8 cellular contexts compared by ENCODE assay signal in the genomic region with DNA sequence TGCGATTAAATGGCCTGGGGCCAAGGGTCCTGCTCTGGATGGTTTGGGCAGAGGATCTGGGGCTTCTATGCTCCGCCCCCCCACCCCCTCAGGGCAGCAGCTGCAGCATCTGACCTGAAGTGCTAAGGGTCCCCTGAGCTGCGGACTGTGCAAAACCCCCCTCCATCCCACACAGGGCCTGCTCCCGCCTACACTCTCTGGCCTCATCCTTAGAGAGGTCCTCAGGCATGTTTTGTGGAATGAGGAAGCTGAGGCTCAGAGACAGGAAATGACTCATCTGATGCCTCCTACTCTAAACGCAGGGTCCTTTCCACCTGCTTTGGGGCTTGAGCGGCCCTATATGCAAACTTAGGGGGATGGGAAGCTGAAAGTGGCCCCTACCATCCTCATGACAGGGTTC. TPM values are rescaled to one million over a fixed set of nuclear protein-coding genes. Genes with fewer than 3 reads are reported as not detected.
DNase-seq lines count a peak whose midpoint lies in the region; ATAC-seq and TF ChIP-seq lines count a peak whose summit lies in the region.

No MANE protein-coding gene starts in this region.

- H3K9me3 Mint-ChIP-seq in stimulated activated naive B cell treated with anti-CD40 and anti-IgM and Interleukin-4, amounts not matched to agents 10 μg/mL and 1 μg/mL and 100 μg/mL, for 72 hours: no peaks in the 10 kb centered on the region

- no peaks in the 10 kb centered on the region for H3K27me3 Mint-ChIP-seq in stimulated activated naive B cell treated with anti-CD40 and anti-IgM and Interleukin-4, amounts not matched to agents 10 μg/mL and 1 μg/mL and 100 μg/mL, for 72 hours

- peak overlapping the region; percentile 24 to 45 for H3K4me3 Mint-ChIP-seq in stimulated activated naive B cell treated with anti-CD40 and anti-IgM and Interleukin-4, amounts not matched to agents 10 μg/mL and 1 μg/mL and 100 μg/mL, for 72 hours

- H4K20me1 ChIP-seq in DND-41 (ENCODE audit: insufficient read depth, low read length): no peaks in the 10 kb centered on the region

- H3K36me3 ChIP-seq in DND-41 (ENCODE audit: insufficient read depth, low read length): no peaks in the 10 kb centered on the region

- 0 out of 2 replicates have a peak overlapping the region, but pooled peaks have one; percentile 29 for H2AFZ ChIP-seq in DND-41 (ENCODE audit: low read depth, low read length)

- no peak overlapping the region for H3K4me2 ChIP-seq in DND-41 (ENCODE audit: insufficient read depth, low read length)

- peak; percentile 65 for DNase-seq in DND-41
- DNase-seq in RWPE1 (ENCODE audit: low spot score): peak; percentile 75
- DNase-seq in fibroblast of the aortic adventitia (ENCODE audit: low read depth): peak; percentile 50
- peak; percentile 72 for DNase-seq in stimulated activated naive B cell treated with anti-CD40 and anti-IgM and Interleukin-4, amounts not matched to agents 10 μg/mL and 1 μg/mL and 100 μg/mL, for 72 hours
- DNase-seq in cerebellum (ENCODE audit: low spot score): no peak
- DNase-seq in NCI-H446 (lab: John Stamatoyannopoulos, UW): no peak

- H3K27me3 ChIP-seq in DND-41 (ENCODE audit: insufficient read depth, low read length, poor library complexity): no peaks in the 10 kb centered on the region

- CTCF ChIA-PET in RWPE1 (lab: Yijun Ruan, JAX): interaction anchor here (1.4 kb wide), 1 partner anchor 24 kb away, joined by 5 read pairs; no protein-coding TSS in a partner anchor

- peaks cover 17% of the 10 kb centered on the region for H3K4me1 ChIP-seq in DND-41 (ENCODE audit: insufficient read depth, low read length)

- TF ChIP-seq CTCF in DND-41 (IDR thresholded peaks at IDR 0.05; ENCODE audit: borderline replicate concordance, extremely low read depth, low read length, poor library complexity, severe bottlenecking) (no peak), RWPE1 (conservative IDR thresholded peaks at IDR 0.05; ENCODE audit: low read depth) (no peak), fibroblast of the aortic adventitia (IDR thresholded peaks at IDR 0.05; ENCODE audit: insufficient read depth, low read length) (no peak)

- no peaks in the 10 kb centered on the region for H3K9me3 ChIP-seq in DND-41 (ENCODE audit: insufficient read depth, low read length, severe bottlenecking)

- peak; percentile 97 for ATAC-seq in DND-41 (ENCODE audit: insufficient read depth, low read depth)
- ATAC-seq in GM19351 (IDR thresholded peaks at IDR 0.05; ENCODE audit: unreplicated experiment): peak; percentile 86
- peak; percentile 89 for ATAC-seq in HG03139 (IDR thresholded peaks at IDR 0.05; ENCODE audit: unreplicated experiment)
- peak; percentile 91 for ATAC-seq in stimulated activated naive B cell treated with anti-CD40 and anti-IgM and Interleukin-4, amounts not matched to agents 10 μg/mL and 1 μg/mL and 100 μg/mL, for 72 hours (replicated peaks)

- H3K4me3 ChIP-seq in DND-41 (ENCODE audit: low read depth in 1 of 2, low read length in 2 of 2): no peak overlapping the region
- H3K4me3 ChIP-seq in fibroblast of the aortic adventitia (ENCODE audit: low read depth, low read length): no peak overlapping the region

- peak overlapping the region; percentile 89 for H3K27ac Mint-ChIP-seq in stimulated activated naive B cell treated with anti-CD40 and anti-IgM and Interleukin-4, amounts not matched to agents 10 μg/mL and 1 μg/mL and 100 μg/mL, for 72 hours

- no peaks in the 10 kb centered on the region for H3K79me2 ChIP-seq in DND-41 (ENCODE audit: insufficient read depth, low read length)

- no peak overlapping the region for H3K9ac ChIP-seq in DND-41 (ENCODE audit: low read depth, low read length)

- POLR2A ChIA-PET in RWPE1 (lab: Yijun Ruan, JAX; ENCODE audit: low non-redundant PET): no interaction called here

- H3K27ac ChIP-seq in DND-41 (ENCODE audit: low read length) (peak overlapping the region; percentile 46), RWPE1 (peak overlapping the region; percentile 57)

- peaks cover 37 to 69% of the 10 kb centered on the region in 2 donors for H3K4me1 Mint-ChIP-seq in stimulated activated naive B cell treated with anti-CD40 and anti-IgM and Interleukin-4, amounts not matched to agents 10 μg/mL and 1 μg/mL and 100 μg/mL, for 72 hours

- H3K36me3 Mint-ChIP-seq in stimulated activated naive B cell treated with anti-CD40 and anti-IgM and Interleukin-4, amounts not matched to agents 10 μg/mL and 1 μg/mL and 100 μg/mL, for 72 hours: peaks cover 2 to 4% of the 10 kb centered on the region in 2 donors

RNA-seq across cellular contexts. Expression of gene CTSH, which starts 59.5 kb away (rescaled TPM):
- total RNA-seq in fibroblast of the aortic adventitia (ENCODE audit: low replicate concordance) (8.5 and 24.1 TPM in 2 replicates), cerebellum (8.6 TPM)

Comparison
In these comparisons a context has a peak if more than half of its experiments do, and no peak if none do; other contexts are left out.
1. DNase-seq: peak in DND-41 (single experiment), RWPE1 (single experiment), fibroblast of the aortic adventitia (single experiment) and stimulated activated naive B cell treated with anti-CD40 and anti-IgM and Interleukin-4, amounts not matched to agents 10 μg/mL and 1 μg/mL and 100 μg/mL, for 72 hours (single experiment); none in cerebellum (single experiment) and NCI-H446 (0 of 2).
2. Peak in every context shown above with its lines, with median percentiles within 50 percentile points of each other: ATAC-seq.